In genomic region chr14:103819503-103820307, GRCh38 we compare ENCODE assay signal across 8 cellular contexts. TPM values are rescaled to one million over a fixed set of nuclear protein-coding genes. Genes with fewer than 3 reads are reported as not detected.
DNase-seq lines count a peak whose midpoint lies in the region; ATAC-seq, FAIRE-seq and TF ChIP-seq lines count a peak whose summit lies in the region.

No MANE protein-coding gene starts in this region.

- DNase-seq in ELF-1 (ENCODE audit: low read depth, low spot score) = peak; percentile 85
- peak; percentile 11 for DNase-seq in NCI-H446 treated with DMSO at 0.1 percent for 48 hours (lab: John Stamatoyannopoulos, UW)
- no peak for DNase-seq in esophagus muscularis mucosa (ENCODE audit: extremely low spot score)
- DNase-seq in neuronal stem cell (ENCODE audit: low spot score) = peak; percentile 5
- DNase-seq in H54 (ENCODE audit: insufficient read length, low spot score) = no peak
- no peak for DNase-seq in HuH-7.5 (ENCODE audit: low spot score)

- H3K23ac ChIP-seq in neuronal stem cell (ENCODE audit: low read depth, low read length, poor library complexity) = no peak overlapping the region

- H2BK120ac ChIP-seq in neuronal stem cell (ENCODE audit: low read depth, low read length) = no peak overlapping the region

- no peak overlapping the region for H2BK5ac ChIP-seq in neuronal stem cell (ENCODE audit: low read length)

- H3K4me3 ChIP-seq in esophagus muscularis mucosa (peak overlapping the region; percentile 25 to 28 (median 26)), neuronal stem cell (ENCODE audit: low read length in 2 of 2) (no peak overlapping the region)

- no peak overlapping the region for H3K14ac ChIP-seq in neuronal stem cell (ENCODE audit: low read length)

- ATAC-seq in GM18520 (IDR thresholded peaks at IDR 0.05; ENCODE audit: unreplicated experiment) (no peak), GM21367 (IDR thresholded peaks at IDR 0.05; ENCODE audit: unreplicated experiment) (no peak)

- H3K18ac ChIP-seq in neuronal stem cell (ENCODE audit: low read length) = peak overlapping the region; percentile 8

- intact Hi-C loops in esophagus muscularis mucosa (cut with DNase I) = no loop called here

- no peak overlapping the region for H2BK15ac ChIP-seq in neuronal stem cell (ENCODE audit: low read length)

- TF ChIP-seq CTCF in esophagus muscularis mucosa (IDR thresholded peaks at IDR 0.05) = no peak

- no peak overlapping the region for H3K9ac ChIP-seq in neuronal stem cell (ENCODE audit: low read depth, low read length, poor library complexity)

- H3K9me3 ChIP-seq in esophagus muscularis mucosa (no peaks in the 10 kb centered on the region), neuronal stem cell (replicated peaks in 1 of 2; ENCODE audit: control insufficient read depth in 2 of 2, insufficient read depth in 1 of 2, low read depth in 1 of 2, low read length in 2 of 2) (no peaks in the 10 kb centered on the region)

- peak overlapping the region; percentile 43 for H2AFZ ChIP-seq in neuronal stem cell (ENCODE audit: low read length)

- TF ChIP-seq EP300 in esophagus muscularis mucosa (IDR thresholded peaks at IDR 0.05) = no peak

- FAIRE-seq in H54 (lab: Jason Lieb, UNC) = no peak

- H3K36me3 ChIP-seq in esophagus muscularis mucosa (no peaks in the 10 kb centered on the region), neuronal stem cell (replicated peaks in 1 of 2; ENCODE audit: control insufficient read depth in 2 of 2, insufficient read depth in 2 of 2, low read length in 2 of 2) (no peaks in the 10 kb centered on the region)

- H3K4me2 ChIP-seq in neuronal stem cell (ENCODE audit: insufficient read depth, low read length, poor library complexity, severe bottlenecking) = no peak overlapping the region

- no peak overlapping the region for H2AK5ac ChIP-seq in neuronal stem cell (ENCODE audit: low read depth, low read length)

- no peak overlapping the region for H2BK12ac ChIP-seq in neuronal stem cell (ENCODE audit: low read length)

- no peak overlapping the region for H3K4ac ChIP-seq in neuronal stem cell (ENCODE audit: low read length)

- TF ChIP-seq POLR2A in esophagus muscularis mucosa (IDR thresholded peaks at IDR 0.05; ENCODE audit: low read depth) (no peak), H54 (IDR thresholded peaks at IDR 0.05; ENCODE audit: low read depth, low read length) (no peak)

- H3K4me1 ChIP-seq in esophagus muscularis mucosa (peaks cover 46 to 50% (median 48%) of the 10 kb centered on the region in 4 donors), neuronal stem cell (ENCODE audit: control insufficient read depth in 2 of 2, insufficient read depth in 1 of 2, low read depth in 1 of 2, low read length in 2 of 2) (peaks cover 0 to 6% of the 10 kb centered on the region in 2 donors)

- H4K8ac ChIP-seq in neuronal stem cell (ENCODE audit: low read depth, low read length) = no peak overlapping the region

- H3K79me1 ChIP-seq in neuronal stem cell (ENCODE audit: low read depth, low read length) = no peaks in the 10 kb centered on the region

- H3K27ac ChIP-seq in esophagus muscularis mucosa (replicated peaks in 1 of 4) = peak overlapping the region; percentile 60 to 71 (median 68)
- no peak overlapping the region for H3K27ac ChIP-seq in neuronal stem cell (replicated peaks; ENCODE audit: low read length)

- no peaks in the 10 kb centered on the region for H3K27me3 ChIP-seq in esophagus muscularis mucosa
- H3K27me3 ChIP-seq in neuronal stem cell (ENCODE audit: control insufficient read depth in 3 of 3, insufficient read depth in 3 of 3, low read depth in 1 of 3, low read length in 3 of 3) = peaks cover 0 to 24% (median 0%) of the 10 kb centered on the region in 3 experiments

- no peak overlapping the region for H4K91ac ChIP-seq in neuronal stem cell (ENCODE audit: low read depth, low read length, poor library complexity)

- 18% methylated on average over 7 of the region's 7 CpGs for whole genome bisulfite sequencing in esophagus muscularis mucosa
- WGBS in neuronal stem cell (ENCODE audit: extremely low coverage in 2 of 2, insufficient read length in 2 of 2, insufficient replicate concordance in 1 of 2), 2 donors = no CpG with 5 or more reads among the region's 7 CpGs

RNA-seq across cellular contexts. Expression of gene PPP1R13B, which starts 27.7 kb away (rescaled TPM):
- total RNA-seq in esophagus muscularis mucosa = 10 to 100 TPM; 19.9 to 25.2 (median 23.6) TPM
- 2.1 TPM for polyA plus RNA-seq in neuronal stem cell (2013, experiment 1 of 2)
- polyA plus RNA-seq in neuronal stem cell (2013, experiment 2 of 2) = 1.6 TPM

Comparison
In these comparisons a context has a peak if more than half of its experiments do, and no peak if none do; other contexts are left out.
1. DNase-seq: peak in ELF-1 (single experiment), NCI-H446 treated with DMSO at 0.1 percent for 48 hours (single experiment) and neuronal stem cell (single experiment); none in esophagus muscularis mucosa (single experiment), H54 (single experiment) and HuH-7.5 (single experiment).
2. H3K4me3 ChIP-seq: peak in esophagus muscularis mucosa (4 of 4); none in neuronal stem cell (0 of 2).